10 cellular contexts compared by ENCODE assay signal in the genomic region with DNA sequence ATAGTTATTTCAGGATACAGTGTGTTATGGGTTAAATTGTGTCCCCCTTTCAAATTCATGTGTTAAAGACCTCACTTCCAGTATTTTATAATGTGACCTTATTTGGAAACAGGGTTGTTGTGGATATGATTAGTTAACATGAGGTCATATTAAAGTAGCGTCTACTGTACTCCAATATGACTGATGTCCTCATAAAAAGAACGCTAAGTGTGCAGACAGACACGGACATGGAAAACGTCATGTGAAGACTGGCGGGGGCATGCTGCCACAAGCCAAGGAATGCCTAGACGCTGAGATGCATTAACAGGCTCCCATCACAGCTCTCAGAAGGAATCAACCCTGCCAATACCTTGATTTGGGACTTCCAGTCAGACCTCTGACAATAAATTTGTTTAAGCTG. TPM values are rescaled to one million over a fixed set of nuclear protein-coding genes. Genes with fewer than 3 reads are reported as not detected.
DNase-seq lines count a peak whose midpoint lies in the region; ATAC-seq and TF ChIP-seq lines count a peak whose summit lies in the region.
"Had no signal": no experiment of that assay in that cellular context is flagged by ENCODE, and none has a peak within 500 bp of the region (broad histone marks: within the 10 kb centered on the region; RNA-seq: fewer than 3 reads in every experiment).

No MANE protein-coding gene starts in this region.

- H3K27me3 ChIP-seq in right cardiac atrium (ENCODE audit: control insufficient read depth, insufficient read depth) (no peaks in the 10 kb centered on the region), right atrium auricular region (no peaks in the 10 kb centered on the region), iPS-20b (ENCODE audit: insufficient read depth, low read length) (no peaks in the 10 kb centered on the region), upper lobe of right lung (no peaks in the 10 kb centered on the region)

- no peaks in the 10 kb centered on the region for H3K9me3 Mint-ChIP-seq in activated CD8-positive, alpha-beta T cell treated with anti-CD3 and anti-CD28 coated beads, Interleukin-2, amount 10 ng/mL, durations not matched to agents 7 days and 5 days (ENCODE audit: insufficient read depth)

- TF ChIP-seq CTCF in right atrium auricular region (IDR thresholded peaks at IDR 0.05) (no peak), upper lobe of right lung (IDR thresholded peaks at IDR 0.05) (no peak)

- peak overlapping the region; percentile 54 for H3K27ac Mint-ChIP-seq in activated CD8-positive, alpha-beta T cell treated with anti-CD3 and anti-CD28 coated beads, Interleukin-2, amount 10 ng/mL, durations not matched to agents 7 days and 5 days

- H3K4me3 ChIP-seq in right cardiac atrium (ENCODE audit: low read length) (peak overlapping the region; percentile 56), right atrium auricular region (no peak overlapping the region), iPS-20b (ENCODE audit: low read length) (peak overlapping the region; percentile 97), upper lobe of right lung (peak overlapping the region; percentile 75)

- ATAC-seq in right cardiac atrium (no peak), upper lobe of right lung (no peak)
- ATAC-seq in activated CD8-positive, alpha-beta T cell treated with anti-CD3 and anti-CD28 coated beads, Interleukin-2, amount 10 ng/mL, durations not matched to agents 7 days and 5 days = no peak

- DNase-seq in right cardiac atrium = no peak
- DNase-seq in right atrium auricular region (ENCODE audit: low spot score) = no peak
- no peak for DNase-seq in activated CD8-positive, alpha-beta T cell treated with anti-CD3 and anti-CD28 coated beads, Interleukin-2, amount 10 ng/mL, durations not matched to agents 7 days and 5 days
- DNase-seq in upper lobe of right lung = no peak
- DNase-seq in KG1 (lab: John Stamatoyannopoulos, UW) = no peak
- DNase-seq in iPS-NIHi11 (ENCODE audit: low spot score) = no peak
- no peak for DNase-seq in COR-L47 (lab: John Stamatoyannopoulos, UW)
- DNase-seq: NCI-H2029 had no signal

- peaks cover 56% of the 10 kb centered on the region for H3K36me3 Mint-ChIP-seq in activated CD8-positive, alpha-beta T cell treated with anti-CD3 and anti-CD28 coated beads, Interleukin-2, amount 10 ng/mL, durations not matched to agents 7 days and 5 days (ENCODE audit: low read depth)

- WGBS in right cardiac atrium = 64% methylated on average over 6 of the region's 6 CpGs

- peak overlapping the region; percentile 93 for H3K4me3 Mint-ChIP-seq in activated CD8-positive, alpha-beta T cell treated with anti-CD3 and anti-CD28 coated beads, Interleukin-2, amount 10 ng/mL, durations not matched to agents 7 days and 5 days

- no peak overlapping the region for H3K27ac ChIP-seq in right cardiac atrium (ENCODE audit: low read length)
- peak overlapping the region in 1 of 2 donors; percentile 96 for H3K27ac ChIP-seq in right atrium auricular region
- H3K27ac ChIP-seq in iPS-20b (ENCODE audit: low read length) = no peak overlapping the region
- no peak overlapping the region for H3K27ac ChIP-seq in upper lobe of right lung

- peaks cover 72% of the 10 kb centered on the region for H3K4me1 Mint-ChIP-seq in activated CD8-positive, alpha-beta T cell treated with anti-CD3 and anti-CD28 coated beads, Interleukin-2, amount 10 ng/mL, durations not matched to agents 7 days and 5 days (ENCODE audit: low read depth)

- POLR2A ChIA-PET in activated CD8-positive, alpha-beta T cell treated with anti-CD3 and anti-CD28 coated beads, Interleukin-2, amount 10 ng/mL, durations not matched to agents 7 days and 5 days (lab: Charles Lee) = interaction anchor here (0.6 kb wide), 1 partner anchor 62 kb away, joined by 3 read pairs; no protein-coding TSS in a partner anchor

- H3K36me3 ChIP-seq in right atrium auricular region (peaks cover 22% of the 10 kb centered on the region), iPS-20b (ENCODE audit: insufficient read depth, low read depth, low read length) (peaks cover 40% of the 10 kb centered on the region), upper lobe of right lung (peaks cover 36% of the 10 kb centered on the region)

- intact Hi-C loops in right cardiac atrium (cut with DNase I) (no loop called here), upper lobe of right lung (cut with DNase I) (no loop called here)

- no peaks in the 10 kb centered on the region for H3K27me3 Mint-ChIP-seq in activated CD8-positive, alpha-beta T cell treated with anti-CD3 and anti-CD28 coated beads, Interleukin-2, amount 10 ng/mL, durations not matched to agents 7 days and 5 days (ENCODE audit: low read depth)

- H3K4me1 ChIP-seq in right cardiac atrium (ENCODE audit: control insufficient read depth, insufficient read depth, low read length) = peaks cover 5% of the 10 kb centered on the region
- peaks cover 0 to 45% of the 10 kb centered on the region in 2 donors for H3K4me1 ChIP-seq in right atrium auricular region
- H3K4me1 ChIP-seq in iPS-20b (ENCODE audit: insufficient read depth, low read length) = peaks cover 8% of the 10 kb centered on the region
- H3K4me1 ChIP-seq in upper lobe of right lung = peaks cover 46% of the 10 kb centered on the region

- CTCF ChIA-PET in activated CD8-positive, alpha-beta T cell treated with anti-CD3 and anti-CD28 coated beads, Interleukin-2, amount 10 ng/mL, durations not matched to agents 7 days and 5 days (lab: Charles Lee) = interaction anchor here (1.6 kb wide), 1 partner anchor 10 kb away, joined by 5 read pairs; no protein-coding TSS in a partner anchor

- H3K9ac ChIP-seq in iPS-20b (ENCODE audit: low read depth, low read length) = peak overlapping the region; percentile 93; the same call in 1 of the 2 replicates

- no peaks in the 10 kb centered on the region for H3K9me3 ChIP-seq in right cardiac atrium (ENCODE audit: control insufficient read depth, low read length)
- no peaks in the 10 kb centered on the region for H3K9me3 ChIP-seq in right atrium auricular region
- no peaks in the 10 kb centered on the region for H3K9me3 ChIP-seq in iPS-20b (ENCODE audit: insufficient read depth, low read depth, low read length)
- H3K9me3 ChIP-seq in upper lobe of right lung = no peaks in the 10 kb centered on the region

RNA-seq across cellular contexts. Expression of gene WDR37, which starts 1.5 kb away (rescaled TPM):
- total RNA-seq in right cardiac atrium = 10 to 100 TPM; 29.0 to 35.6 (median 32.5) TPM
- 9.7 TPM for polyA plus RNA-seq in right cardiac atrium
- total RNA-seq in right atrium auricular region = 10 to 100 TPM; 19.4 to 20.2 TPM
- 10 to 100 TPM; 24.9 to 27.0 TPM for total RNA-seq in activated CD8-positive, alpha-beta T cell treated with anti-CD3 and anti-CD28 coated beads, Interleukin-2, amount 10 ng/mL, durations not matched to agents 7 days and 5 days
- total RNA-seq in upper lobe of right lung = 19.9 TPM

RNA-seq across cellular contexts. Expression of gene IDI1, which starts 5.8 kb away (rescaled TPM):
- total RNA-seq in right cardiac atrium (10 to 100 TPM; 14.6 to 30.3 (median 20.0) TPM), right atrium auricular region (10 to 100 TPM; 16.7 to 24.3 TPM), upper lobe of right lung (68.5 TPM)
- 26.7 TPM for polyA plus RNA-seq in right cardiac atrium
- total RNA-seq in activated CD8-positive, alpha-beta T cell treated with anti-CD3 and anti-CD28 coated beads, Interleukin-2, amount 10 ng/mL, durations not matched to agents 7 days and 5 days = 10 to 100 TPM; 64.7 to 65.3 TPM

RNA-seq across cellular contexts. Expression of gene IDI2, which starts 29.0 kb away (rescaled TPM):
- total RNA-seq in right cardiac atrium = under 1 TPM in 2 of 4 donors, not detected in 2; 0.23 to 0.29 TPM
- 0.23 TPM for polyA plus RNA-seq in right cardiac atrium
- under 1 TPM in 1 of 2 donors, not detected in 1; 0.24 TPM for total RNA-seq in right atrium auricular region
- not detected for total RNA-seq in activated CD8-positive, alpha-beta T cell treated with anti-CD3 and anti-CD28 coated beads, Interleukin-2, amount 10 ng/mL, durations not matched to agents 7 days and 5 days
- total RNA-seq in upper lobe of right lung = not detected
- total RNA-seq: glomerular endothelial cell had no signal

Comparison
In these comparisons a context has a peak if more than half of its experiments do, and no peak if none do; other contexts are left out.
1. H3K4me3 ChIP-seq: peak in right cardiac atrium (single experiment), iPS-20b (single experiment) and upper lobe of right lung (single experiment); none in right atrium auricular region (0 of 2).